Comparison of ENCODE assay signal across 23 cellular contexts in the genomic region with DNA sequence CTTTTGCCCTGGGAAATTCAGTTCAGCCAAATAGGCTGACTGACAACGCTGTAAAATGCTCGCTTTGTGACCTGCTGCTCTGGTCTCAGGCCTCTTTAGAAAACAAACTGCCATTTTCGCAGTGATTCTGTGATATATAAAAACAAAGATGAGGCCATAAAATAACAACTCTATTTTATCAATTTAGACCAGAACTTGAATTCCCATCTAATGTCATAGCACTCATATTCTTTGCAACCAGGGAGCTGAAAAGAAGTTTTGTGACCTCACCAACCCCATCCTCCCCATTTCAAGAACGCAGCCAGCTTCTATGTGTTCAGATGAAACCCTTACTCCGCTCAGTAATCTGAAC. TPM values are rescaled to one million over a fixed set of nuclear protein-coding genes. Genes with fewer than 3 reads are reported as not detected.
DNase-seq lines count a peak whose midpoint lies in the region; ATAC-seq and TF ChIP-seq lines count a peak whose summit lies in the region.
"Had no signal": no experiment of that assay in that cellular context is flagged by ENCODE, and none has a peak within 500 bp of the region (broad histone marks: within the 10 kb centered on the region; RNA-seq: fewer than 3 reads in every experiment).

No MANE protein-coding gene starts in this region.

- DNase-seq in right atrium auricular region (ENCODE audit: low spot score): no peak
- DNase-seq in heart left ventricle: no peak
- DNase-seq in glutamatergic neuron: no peak
- no peak for DNase-seq in osteocyte (ENCODE audit: extremely low spot score, unreplicated experiment)
- no peak for DNase-seq in NCI-H524 (lab: John Stamatoyannopoulos, UW)
- DNase-seq: activated CD4-positive, alpha-beta memory T cell treated with anti-CD3 and anti-CD28 coated beads for 36 hours; activated CD4-positive, CD25-positive, alpha-beta regulatory T cell; activated gamma-delta T cell treated with Interleukin-2 at 50 U/mL for 16 hours; activated T-cell treated with anti-CD3 and anti-CD28 coated beads for 4 hours; kidney; MV-4-11; NCI-H1694 treated with DMSO at 0.1 percent for 48 hours; NCI-H226; Peyer's patch; retina; stimulated activated CD8-positive, alpha-beta memory T cell treated with anti-CD3 and anti-CD28 coated beads, Interleukin-4, amount 100 ng/mL, for 48 hours had no signal

- TF ChIP-seq CTCF in right atrium auricular region (IDR thresholded peaks at IDR 0.05): no peak
- no peak for TF ChIP-seq CTCF in heart left ventricle (IDR thresholded peaks at IDR 0.05)
- no peak for TF ChIP-seq CTCF in glutamatergic neuron (IDR thresholded peaks at IDR 0.05; ENCODE audit: partially characterized antibody, unreplicated experiment)
- TF ChIP-seq CTCF in osteocyte (IDR thresholded peaks at IDR 0.05): no peak

- H3K36me3 ChIP-seq in right atrium auricular region: no peaks in the 10 kb centered on the region
- peaks cover 0 to 4% (median 0%) of the 10 kb centered on the region in 9 donors for H3K36me3 ChIP-seq in heart left ventricle
- H3K36me3 ChIP-seq: Peyer's patch, vagina had no signal

- TF ChIP-seq POLR2A in heart left ventricle (IDR thresholded peaks at IDR 0.05): no peak

- H3K4me3 Mint-ChIP-seq in glutamatergic neuron (ENCODE audit: unreplicated experiment) (no peak overlapping the region), osteocyte (ENCODE audit: unreplicated experiment) (no peak overlapping the region)
- H3K4me3 Mint-ChIP-seq: activated CD4-positive, alpha-beta memory T cell treated with anti-CD3 and anti-CD28 coated beads for 36 hours had no signal

- H3K9me3 Mint-ChIP-seq in glutamatergic neuron (ENCODE audit: unreplicated experiment) (peaks cover 2% of the 10 kb centered on the region), osteocyte (ENCODE audit: unreplicated experiment) (no peaks in the 10 kb centered on the region)
- H3K9me3 Mint-ChIP-seq: activated CD4-positive, alpha-beta memory T cell treated with anti-CD3 and anti-CD28 coated beads for 36 hours had no signal

- ATAC-seq in heart left ventricle (no peak), HG02981 (IDR thresholded peaks at IDR 0.05; ENCODE audit: unreplicated experiment) (no peak), HG03565 (IDR thresholded peaks at IDR 0.05; ENCODE audit: unreplicated experiment) (no peak), HG03469 (IDR thresholded peaks at IDR 0.05; ENCODE audit: unreplicated experiment) (no peak)
- ATAC-seq: HCT116 had no signal

- H3K4me3 ChIP-seq in right atrium auricular region (no peak overlapping the region), heart left ventricle (no peak overlapping the region)
- H3K4me3 ChIP-seq: BLaER1, K562, Peyer's patch, vagina had no signal

- H3K27me3 Mint-ChIP-seq in glutamatergic neuron (ENCODE audit: unreplicated experiment): no peaks in the 10 kb centered on the region
- H3K27me3 Mint-ChIP-seq in osteocyte (ENCODE audit: unreplicated experiment): no peaks in the 10 kb centered on the region
- H3K27me3 Mint-ChIP-seq: activated CD4-positive, alpha-beta memory T cell treated with anti-CD3 and anti-CD28 coated beads for 36 hours had no signal

- H3K36me3 Mint-ChIP-seq in glutamatergic neuron (ENCODE audit: unreplicated experiment): peaks cover 5% of the 10 kb centered on the region
- H3K36me3 Mint-ChIP-seq in osteocyte (ENCODE audit: unreplicated experiment): peaks cover 7% of the 10 kb centered on the region
- H3K36me3 Mint-ChIP-seq: activated CD4-positive, alpha-beta memory T cell treated with anti-CD3 and anti-CD28 coated beads for 36 hours had no signal

- H3K4me1 Mint-ChIP-seq in glutamatergic neuron (ENCODE audit: low read depth, unreplicated experiment): peaks cover 22% of the 10 kb centered on the region
- peaks cover 18% of the 10 kb centered on the region for H3K4me1 Mint-ChIP-seq in osteocyte (ENCODE audit: unreplicated experiment)

- H3K27me3 ChIP-seq in right atrium auricular region: no peaks in the 10 kb centered on the region
- no peaks in the 10 kb centered on the region for H3K27me3 ChIP-seq in heart left ventricle
- H3K27me3 ChIP-seq: BLaER1, Peyer's patch, vagina had no signal

- no peaks in the 10 kb centered on the region for H3K9me3 ChIP-seq in right atrium auricular region
- no peaks in the 10 kb centered on the region for H3K9me3 ChIP-seq in heart left ventricle
- H3K9me3 ChIP-seq: BLaER1, Peyer's patch, vagina had no signal

- H3K27ac Mint-ChIP-seq in glutamatergic neuron (ENCODE audit: unreplicated experiment): peak overlapping the region; percentile 41
- H3K27ac Mint-ChIP-seq in osteocyte (ENCODE audit: unreplicated experiment): peak overlapping the region; percentile 66
- H3K27ac Mint-ChIP-seq: activated CD4-positive, alpha-beta memory T cell treated with anti-CD3 and anti-CD28 coated beads for 36 hours had no signal

- 70 to 82% (median 77%) methylated on average over 5 of the region's 5 CpGs for WGBS in heart left ventricle, 4 donors

- intact Hi-C loops in heart left ventricle (cut with DNase I): no loop called here

- H3K4me1 ChIP-seq in right atrium auricular region (peaks cover 0 to 8% of the 10 kb centered on the region in 2 donors), heart left ventricle (peaks cover 0 to 45% (median 11%) of the 10 kb centered on the region in 12 donors)
- H3K4me1 ChIP-seq: Peyer's patch had no signal

- H3K27ac ChIP-seq in right atrium auricular region: peak overlapping the region; percentile 2 to 24
- peak overlapping the region in 4 of 12 donors; percentile 5 to 40 (median 22) for H3K27ac ChIP-seq in heart left ventricle
- H3K27ac ChIP-seq: BLaER1 had no signal

RNA-seq across cellular contexts. Expression of gene TCF4, which starts 40.3 kb away (rescaled TPM):
- total RNA-seq in right atrium auricular region (10 to 100 TPM; 57.7 to 66.3 TPM), heart left ventricle (100 to 1,000 TPM in 2 of 9 donors, 10 to 100 TPM in 7; 45.3 to 119 (median 80.8) TPM), glutamatergic neuron (ENCODE audit: unreplicated experiment) (199 TPM), osteocyte (73.5 and 77.3 TPM in 2 replicates)
- polyA plus RNA-seq in heart left ventricle: 10 to 100 TPM; 12.8 to 25.6 TPM
- total RNA-seq: activated CD4-positive, alpha-beta memory T cell treated with anti-CD3 and anti-CD28 coated beads for 36 hours had no signal
